Comparison of ENCODE assay signal across 8 cellular contexts in the genomic region with DNA sequence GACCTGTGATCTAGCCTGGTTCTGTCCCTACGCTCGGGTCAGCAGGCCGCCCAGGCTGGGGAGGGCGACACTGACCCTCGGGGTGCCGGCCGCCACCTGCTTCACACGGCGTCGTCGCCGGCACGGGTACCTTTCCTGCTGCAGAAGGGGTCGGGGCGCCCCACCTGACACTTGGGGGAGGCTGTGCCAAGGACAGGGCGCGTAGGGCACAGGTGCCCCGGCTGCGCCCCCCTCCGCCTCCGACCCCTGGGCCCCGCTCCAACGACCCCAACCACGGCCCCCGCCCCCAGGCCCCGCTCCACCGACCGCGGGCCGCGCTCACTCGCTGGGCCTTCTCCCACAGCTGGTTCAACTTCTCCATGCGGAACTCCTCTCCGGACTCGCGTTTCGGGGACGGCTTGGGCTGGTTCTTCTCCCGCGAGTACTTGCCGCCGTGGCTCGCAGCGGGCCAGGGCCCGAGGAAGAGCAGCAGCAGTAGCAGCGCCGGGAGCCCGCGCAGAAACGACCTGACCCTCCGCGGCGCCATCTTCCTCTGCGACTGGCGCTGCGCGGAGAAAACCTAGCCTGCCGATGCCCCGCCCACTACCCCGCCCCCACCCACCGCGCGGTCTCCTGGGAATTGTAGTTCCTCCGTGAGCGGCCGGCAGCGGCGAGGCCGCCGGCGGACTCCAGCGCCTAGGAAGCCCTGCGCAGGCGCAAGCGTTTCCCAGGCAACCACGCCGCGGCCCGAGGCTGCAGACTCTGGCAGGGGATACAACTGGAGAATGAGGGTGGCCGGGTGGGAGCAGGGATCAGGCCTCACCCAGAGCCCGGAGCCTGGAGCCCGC. TPM values are rescaled to one million over a fixed set of nuclear protein-coding genes. Genes with fewer than 3 reads are reported as not detected.
DNase-seq lines count a peak whose midpoint lies in the region; ATAC-seq and TF ChIP-seq lines count a peak whose summit lies in the region.

A gene with protein sequence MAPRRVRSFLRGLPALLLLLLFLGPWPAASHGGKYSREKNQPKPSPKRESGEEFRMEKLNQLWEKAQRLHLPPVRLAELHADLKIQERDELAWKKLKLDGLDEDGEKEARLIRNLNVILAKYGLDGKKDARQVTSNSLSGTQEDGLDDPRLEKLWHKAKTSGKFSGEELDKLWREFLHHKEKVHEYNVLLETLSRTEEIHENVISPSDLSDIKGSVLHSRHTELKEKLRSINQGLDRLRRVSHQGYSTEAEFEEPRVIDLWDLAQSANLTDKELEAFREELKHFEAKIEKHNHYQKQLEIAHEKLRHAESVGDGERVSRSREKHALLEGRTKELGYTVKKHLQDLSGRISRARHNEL (minus strand): TSS at position 536 of the 827 bp plus-strand sequence. CDS start 10 bp downstream, at position 526.

- H3K9me3 ChIP-seq in HEK293 (ENCODE audit: control insufficient read depth, insufficient read depth, low read depth, low read length): no peaks in the 10 kb centered on the region
- no peaks in the 10 kb centered on the region for H3K9me3 ChIP-seq in testis

- peak within 1 kb of the TSS; percentile 97 for H3K27ac Mint-ChIP-seq in activated naive CD4-positive, alpha-beta T cell treated with anti-CD3 and anti-CD28 coated beads, Interleukin-2, amount 50 U/mL, for 24 hours

- CTCF ChIA-PET in HEK293 (lab: Yijun Ruan, JAX): no interaction called here

- peaks cover 3% of the 10 kb centered on the region for H3K36me3 Mint-ChIP-seq in activated naive CD4-positive, alpha-beta T cell treated with anti-CD3 and anti-CD28 coated beads, Interleukin-2, amount 50 U/mL, for 24 hours

- DNase-seq in GF-D8 (lab: John Stamatoyannopoulos, UW) (peak; percentile 53), NAMALWA (ENCODE audit: low spot score) (peak; percentile 85), glomerular visceral epithelial cell (ENCODE audit: extremely low spot score) (peak; percentile 94), omental fat pad (ENCODE audit: low spot score) (peak; percentile 82), testis (peak; percentile 96)

- TF ChIP-seq CTCF in HEK293 (tag by site-specific recombination; IDR thresholded peaks at IDR 0.05): no peak
- TF ChIP-seq CTCF in omental fat pad (IDR thresholded peaks at IDR 0.05): no peak
- TF ChIP-seq CTCF in testis (IDR thresholded peaks at IDR 0.05): no peak

- H3K27me3 ChIP-seq in testis: no peaks in the 10 kb centered on the region

- peaks cover 5% of the 10 kb centered on the region for H3K9me3 Mint-ChIP-seq in activated naive CD4-positive, alpha-beta T cell treated with anti-CD3 and anti-CD28 coated beads, Interleukin-2, amount 50 U/mL, for 24 hours

- POLR2A ChIA-PET in HEK293 (lab: Yijun Ruan, JAX): no interaction called here

- ATAC-seq in SK-N-SH treated with all-trans-retinoic acid at 6 μM for 48 hours: peak; percentile 95
- peak; percentile 92 for ATAC-seq in omental fat pad (ENCODE audit: low FRiP score)

- H3K4me3 ChIP-seq in HEK293 (ENCODE audit: low read depth, low read length) (peak within 1 kb of the TSS; percentile 95), testis (peak within 1 kb of the TSS; percentile 97 to 98)

- peaks cover 4% of the 10 kb centered on the region for H3K27me3 Mint-ChIP-seq in activated naive CD4-positive, alpha-beta T cell treated with anti-CD3 and anti-CD28 coated beads, Interleukin-2, amount 50 U/mL, for 24 hours

- peaks cover 41% of the 10 kb centered on the region for H3K4me1 Mint-ChIP-seq in activated naive CD4-positive, alpha-beta T cell treated with anti-CD3 and anti-CD28 coated beads, Interleukin-2, amount 50 U/mL, for 24 hours

- WGBS in testis, 2 donors: 0 to 1% methylated on average over 8 to 74 of the region's 82 CpGs

- intact Hi-C loops in testis (cut with DNase I; ENCODE audit: low total_unique reads): no loop called here

- H3K36me3 ChIP-seq in HEK293 (ENCODE audit: control insufficient read depth in 2 of 2, insufficient read depth in 1 of 2, low read length in 2 of 2) (peaks cover 0 to 35% of the 10 kb centered on the region in 2 experiments; a peak in 2 of 3 replicates), testis (ENCODE audit: low read depth, missing control alignments) (no peaks in the 10 kb centered on the region)

- peaks cover 3% of the 10 kb centered on the region; the same call in 1 of the 2 replicates for H3K4me1 ChIP-seq in HEK293 (ENCODE audit: control insufficient read depth, insufficient read depth, low read length)
- H3K4me1 ChIP-seq in testis: peaks cover 15% of the 10 kb centered on the region

- peak within 1 kb of the TSS; percentile 99 for H3K4me3 Mint-ChIP-seq in activated naive CD4-positive, alpha-beta T cell treated with anti-CD3 and anti-CD28 coated beads, Interleukin-2, amount 50 U/mL, for 24 hours

- no peak within 1 kb of the TSS; the same call in 1 of the 2 replicates for H3K27ac ChIP-seq in HEK293 (ENCODE audit: extremely low read depth, low read depth, low read length)
- peak within 1 kb of the TSS; percentile 69 to 70 for H3K27ac ChIP-seq in testis

- peak; percentile 72 for TF ChIP-seq POLR2A in testis (IDR thresholded peaks at IDR 0.05)

TF ChIP-seq in HEK293, 187 proteins besides CTCF, POLR2A, EP300 and RAD21 (continues in another document):
- no peak for TF ChIP-seq ZSCAN16 (tag by site-specific recombination; IDR thresholded peaks at IDR 0.05)
- TF ChIP-seq, protein P1, sequence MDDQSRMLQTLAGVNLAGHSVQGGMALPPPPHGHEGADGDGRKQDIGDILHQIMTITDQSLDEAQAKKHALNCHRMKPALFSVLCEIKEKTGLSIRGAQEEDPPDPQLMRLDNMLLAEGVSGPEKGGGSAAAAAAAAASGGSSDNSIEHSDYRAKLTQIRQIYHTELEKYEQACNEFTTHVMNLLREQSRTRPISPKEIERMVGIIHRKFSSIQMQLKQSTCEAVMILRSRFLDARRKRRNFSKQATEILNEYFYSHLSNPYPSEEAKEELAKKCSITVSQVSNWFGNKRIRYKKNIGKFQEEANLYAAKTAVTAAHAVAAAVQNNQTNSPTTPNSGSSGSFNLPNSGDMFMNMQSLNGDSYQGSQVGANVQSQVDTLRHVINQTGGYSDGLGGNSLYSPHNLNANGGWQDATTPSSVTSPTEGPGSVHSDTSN (CRISPR knock-in tag; IDR thresholded peaks at IDR 0.05): 0 out of 2 replicates have a peak, but pooled peaks have one; percentile 57
- TF ChIP-seq ZNF664 (tag by site-specific recombination; IDR thresholded peaks at IDR 0.05): no peak
- TF ChIP-seq KLF9 (tag by site-specific recombination; IDR thresholded peaks at IDR 0.05; ENCODE audit: low read depth): peak; percentile 82
- no peak for TF ChIP-seq ZFP41 (tag by site-specific recombination; IDR thresholded peaks at IDR 0.05; ENCODE audit: borderline replicate concordance)
- no peak for TF ChIP-seq ZNF747 (tag by site-specific recombination; IDR thresholded peaks at IDR 0.05)
- no peak for TF ChIP-seq KLF1 (tag by site-specific recombination; IDR thresholded peaks at IDR 0.05)
- 0 out of 2 replicates have a peak, but pooled peaks have one; percentile 47 for TF ChIP-seq ZNF837 (tag by site-specific recombination; IDR thresholded peaks at IDR 0.05)
- TF ChIP-seq GFI1B (tag by site-specific recombination; IDR thresholded peaks at IDR 0.05): no peak
- no peak for TF ChIP-seq ZBTB1 (tag by site-specific recombination; IDR thresholded peaks at IDR 0.05)
- TF ChIP-seq ZSCAN23 (tag by site-specific recombination; IDR thresholded peaks at IDR 0.05): no peak
- no peak for TF ChIP-seq ZNF473 (tag by site-specific recombination; IDR thresholded peaks at IDR 0.05)
- TF ChIP-seq ZNF792 (tag by site-specific recombination; IDR thresholded peaks at IDR 0.05): no peak
- no peak for TF ChIP-seq ZNF155 (tag by site-specific recombination; IDR thresholded peaks at IDR 0.05)
- no peak for TF ChIP-seq ZEB2 (tag by site-specific recombination; IDR thresholded peaks at IDR 0.05)
- no peak for TF ChIP-seq RBAK (tag by site-specific recombination; IDR thresholded peaks at IDR 0.05)
- no peak for TF ChIP-seq ZNF19 (tag by site-specific recombination; IDR thresholded peaks at IDR 0.05; ENCODE audit: low read depth)

TF ChIP-seq in SK-N-SH treated with all-trans-retinoic acid at 6 μM for 48 hours, 23 proteins besides CTCF, POLR2A, EP300 and RAD21:
- no peak for TF ChIP-seq ZNF8 (CRISPR knock-in tag; IDR thresholded peaks at IDR 0.05)
- no peak for TF ChIP-seq RARB (CRISPR knock-in tag; IDR thresholded peaks at IDR 0.05)

RNA-seq across cellular contexts. Expression of the gene that starts here (rescaled TPM):
- total RNA-seq in omental fat pad: 100 to 1,000 TPM; 119 to 141 (median 127) TPM
- 100 to 1,000 TPM; 179 to 279 TPM for total RNA-seq in testis
- polyA plus RNA-seq in testis (ENCODE audit: insufficient read depth, low read depth, low replicate concordance): 337 TPM
